1 cellular context compared by ENCODE assay signal in the genomic region with DNA sequence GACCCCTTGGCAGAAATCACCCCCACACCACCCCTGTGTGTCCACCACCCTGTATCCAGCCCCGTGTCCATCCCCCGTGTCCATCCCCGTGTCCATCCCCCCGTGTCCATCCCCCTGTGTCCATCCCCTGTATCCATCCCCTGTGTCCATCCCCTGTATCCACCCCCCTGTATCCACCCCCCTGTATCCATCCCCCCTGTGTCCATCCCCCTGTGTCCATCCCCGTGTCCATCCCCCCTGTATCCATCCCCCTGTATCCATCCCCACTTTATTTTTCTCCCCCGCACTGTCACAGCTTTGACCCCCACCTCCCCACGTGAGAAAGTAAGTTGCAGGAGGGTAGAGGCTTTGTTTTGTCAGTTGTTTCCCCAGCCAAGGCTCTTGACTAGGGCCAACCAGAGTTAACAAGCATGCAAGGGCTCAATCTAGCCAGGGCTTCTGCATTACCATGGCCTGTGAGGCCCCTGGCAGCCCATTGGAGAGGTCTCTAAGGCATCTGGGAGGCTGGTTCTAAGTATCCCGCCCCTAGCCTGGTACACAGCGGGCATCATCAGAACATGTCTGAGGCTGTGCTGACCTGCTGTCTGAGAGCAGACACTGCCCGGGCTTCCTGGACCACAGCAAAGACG.
TF ChIP-seq lines count a peak whose summit lies in the region.

No MANE protein-coding gene starts in this region.

TF ChIP-seq in GM23338, 12 proteins besides CTCF, POLR2A, EP300 and RAD21 (continued from another document):
- TF ChIP-seq, protein P1, sequence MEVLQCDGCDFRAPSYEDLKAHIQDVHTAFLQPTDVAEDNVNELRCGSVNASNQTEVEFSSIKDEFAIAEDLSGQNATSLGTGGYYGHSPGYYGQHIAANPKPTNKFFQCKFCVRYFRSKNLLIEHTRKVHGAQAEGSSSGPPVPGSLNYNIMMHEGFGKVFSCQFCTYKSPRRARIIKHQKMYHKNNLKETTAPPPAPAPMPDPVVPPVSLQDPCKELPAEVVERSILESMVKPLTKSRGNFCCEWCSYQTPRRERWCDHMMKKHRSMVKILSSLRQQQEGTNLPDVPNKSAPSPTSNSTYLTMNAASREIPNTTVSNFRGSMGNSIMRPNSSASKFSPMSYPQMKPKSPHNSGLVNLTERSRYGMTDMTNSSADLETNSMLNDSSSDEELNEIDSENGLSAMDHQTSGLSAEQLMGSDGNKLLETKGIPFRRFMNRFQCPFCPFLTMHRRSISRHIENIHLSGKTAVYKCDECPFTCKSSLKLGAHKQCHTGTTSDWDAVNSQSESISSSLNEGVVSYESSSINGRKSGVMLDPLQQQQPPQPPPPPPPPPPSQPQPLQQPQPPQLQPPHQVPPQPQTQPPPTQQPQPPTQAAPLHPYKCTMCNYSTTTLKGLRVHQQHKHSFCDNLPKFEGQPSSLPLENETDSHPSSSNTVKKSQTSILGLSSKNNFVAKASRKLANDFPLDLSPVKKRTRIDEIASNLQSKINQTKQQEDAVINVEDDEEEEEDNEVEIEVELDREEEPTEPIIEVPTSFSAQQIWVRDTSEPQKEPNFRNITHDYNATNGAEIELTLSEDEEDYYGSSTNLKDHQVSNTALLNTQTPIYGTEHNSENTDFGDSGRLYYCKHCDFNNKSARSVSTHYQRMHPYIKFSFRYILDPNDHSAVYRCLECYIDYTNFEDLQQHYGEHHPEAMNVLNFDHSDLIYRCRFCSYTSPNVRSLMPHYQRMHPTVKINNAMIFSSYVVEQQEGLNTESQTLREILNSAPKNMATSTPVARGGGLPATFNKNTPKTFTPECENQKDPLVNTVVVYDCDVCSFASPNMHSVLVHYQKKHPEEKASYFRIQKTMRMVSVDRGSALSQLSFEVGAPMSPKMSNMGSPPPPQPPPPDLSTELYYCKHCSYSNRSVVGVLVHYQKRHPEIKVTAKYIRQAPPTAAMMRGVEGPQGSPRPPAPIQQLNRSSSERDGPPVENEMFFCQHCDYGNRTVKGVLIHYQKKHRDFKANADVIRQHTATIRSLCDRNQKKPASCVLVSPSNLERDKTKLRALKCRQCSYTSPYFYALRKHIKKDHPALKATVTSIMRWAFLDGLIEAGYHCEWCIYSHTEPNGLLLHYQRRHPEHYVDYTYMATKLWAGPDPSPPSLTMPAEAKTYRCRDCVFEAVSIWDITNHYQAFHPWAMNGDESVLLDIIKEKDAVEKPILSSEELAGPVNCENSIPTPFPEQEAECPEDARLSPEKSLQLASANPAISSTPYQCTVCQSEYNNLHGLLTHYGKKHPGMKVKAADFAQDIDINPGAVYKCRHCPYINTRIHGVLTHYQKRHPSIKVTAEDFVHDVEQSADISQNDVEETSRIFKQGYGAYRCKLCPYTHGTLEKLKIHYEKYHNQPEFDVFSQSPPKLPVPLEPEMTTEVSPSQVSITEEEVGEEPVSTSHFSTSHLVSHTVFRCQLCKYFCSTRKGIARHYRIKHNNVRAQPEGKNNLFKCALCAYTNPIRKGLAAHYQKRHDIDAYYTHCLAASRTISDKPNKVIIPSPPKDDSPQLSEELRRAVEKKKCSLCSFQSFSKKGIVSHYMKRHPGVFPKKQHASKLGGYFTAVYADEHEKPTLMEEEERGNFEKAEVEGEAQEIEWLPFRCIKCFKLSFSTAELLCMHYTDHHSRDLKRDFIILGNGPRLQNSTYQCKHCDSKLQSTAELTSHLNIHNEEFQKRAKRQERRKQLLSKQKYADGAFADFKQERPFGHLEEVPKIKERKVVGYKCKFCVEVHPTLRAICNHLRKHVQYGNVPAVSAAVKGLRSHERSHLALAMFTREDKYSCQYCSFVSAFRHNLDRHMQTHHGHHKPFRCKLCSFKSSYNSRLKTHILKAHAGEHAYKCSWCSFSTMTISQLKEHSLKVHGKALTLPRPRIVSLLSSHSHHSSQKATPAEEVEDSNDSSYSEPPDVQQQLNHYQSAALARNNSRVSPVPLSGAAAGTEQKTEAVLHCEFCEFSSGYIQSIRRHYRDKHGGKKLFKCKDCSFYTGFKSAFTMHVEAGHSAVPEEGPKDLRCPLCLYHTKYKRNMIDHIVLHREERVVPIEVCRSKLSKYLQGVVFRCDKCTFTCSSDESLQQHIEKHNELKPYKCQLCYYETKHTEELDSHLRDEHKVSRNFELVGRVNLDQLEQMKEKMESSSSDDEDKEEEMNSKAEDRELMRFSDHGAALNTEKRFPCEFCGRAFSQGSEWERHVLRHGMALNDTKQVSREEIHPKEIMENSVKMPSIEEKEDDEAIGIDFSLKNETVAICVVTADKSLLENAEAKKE (CRISPR knock-in tag; IDR thresholded peaks at IDR 0.05): no peak
